ENCODE assay signal across 1 cellular context in genomic region chr10:124669824-124670654, GRCh38.
TF ChIP-seq lines count a peak whose summit lies in the region.

No MANE protein-coding gene starts in this region.

TF ChIP-seq in H1, 55 proteins besides CTCF, POLR2A, EP300 and RAD21 (continued from another document):
- TF ChIP-seq FOSL1 (IDR thresholded peaks at IDR 0.05; ENCODE audit: insufficient read depth, low read depth, low read length) (no peak), CTBP2 (IDR thresholded peaks at IDR 0.05; ENCODE audit: borderline replicate concordance, insufficient read depth, insufficient read length, low read length) (no peak), RFX5 (IDR thresholded peaks at IDR 0.05; ENCODE audit: borderline replicate concordance, low read depth, low read length) (no peak), SP4 (IDR thresholded peaks at IDR 0.05; ENCODE audit: low read length) (no peak), KDM1A (IDR thresholded peaks at IDR 0.05; ENCODE audit: borderline replicate concordance, low read length) (no peak), CEBPB (IDR thresholded peaks at IDR 0.05; ENCODE audit: low read depth, low read length) (no peak)
- TF ChIP-seq, protein P1, sequence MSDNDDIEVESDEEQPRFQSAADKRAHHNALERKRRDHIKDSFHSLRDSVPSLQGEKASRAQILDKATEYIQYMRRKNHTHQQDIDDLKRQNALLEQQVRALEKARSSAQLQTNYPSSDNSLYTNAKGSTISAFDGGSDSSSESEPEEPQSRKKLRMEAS (IDR thresholded peaks at IDR 0.05): no peak
TF ChIP-seq in H1: peak in this region for 0.
